ENCODE assay signal across 28 cellular contexts in genomic region chr22:27008454-27008853, GRCh38.
"Had no signal": no experiment of that assay in that cellular context is flagged by ENCODE, and none has a peak within 500 bp of the region (broad histone marks: within the 10 kb centered on the region; RNA-seq: fewer than 3 reads in every experiment).

No MANE protein-coding gene starts in this region.

- H3K36me3 Mint-ChIP-seq: immature natural killer cell; naive thymus-derived CD8-positive, alpha-beta T cell; stimulated activated effector memory CD8-positive, alpha-beta T cell treated with anti-CD3 and anti-CD28 coated beads, Interleukin-12 subunit alpha, Interleukin-12 subunit beta, amount 100 ng/mL, for 72 hours had no signal

- H3K9ac ChIP-seq: parathyroid adenoma had no signal

- DNase-seq: hypothalamus; immature natural killer cell; kidney; left colon; left lung; lower lobe of right lung; mammary epithelial cell; mesenchymal stem cell; naive thymus-derived CD8-positive, alpha-beta T cell; occipital lobe; psoas muscle; stimulated activated CD4-positive, alpha-beta T cell treated with anti-CD3 and anti-CD28 coated beads, Interleukin-4, amount 100 ng/mL, for 24 hours; stimulated activated naive CD4-positive, alpha-beta T cell; tibial artery; trophoblast cell; upper lobe of right lung; uterus had no signal

- H3K27ac ChIP-seq: left lung, lower lobe of right lung, neutrophil, parathyroid adenoma, psoas muscle, skin epidermis, suprapubic skin, thoracic aorta, tibial artery, upper lobe of right lung, uterus had no signal

- H3K9me3 Mint-ChIP-seq: immature natural killer cell; naive thymus-derived CD8-positive, alpha-beta T cell; nephron; neural crest cell; stimulated activated effector memory CD8-positive, alpha-beta T cell treated with anti-CD3 and anti-CD28 coated beads, Interleukin-12 subunit alpha, Interleukin-12 subunit beta, amount 100 ng/mL, for 72 hours; stimulated activated naive CD8-positive, alpha-beta T cell treated with anti-CD3 and anti-CD28 coated beads, Interleukin-15, Interleukin-2, amounts not matched to agents 100 ng/mL and 50 ng/mL, for 24 hours had no signal

- H3K27ac Mint-ChIP-seq: immature natural killer cell; naive thymus-derived CD8-positive, alpha-beta T cell; nephron; stimulated activated effector memory CD8-positive, alpha-beta T cell treated with anti-CD3 and anti-CD28 coated beads, Interleukin-12 subunit alpha, Interleukin-12 subunit beta, amount 100 ng/mL, for 72 hours; stimulated activated naive CD8-positive, alpha-beta T cell treated with anti-CD3 and anti-CD28 coated beads, Interleukin-15, Interleukin-2, amounts not matched to agents 100 ng/mL and 50 ng/mL, for 24 hours had no signal

- H3K9me3 ChIP-seq: left lung, lower lobe of right lung, neutrophil, psoas muscle, suprapubic skin, thoracic aorta, tibial artery, upper lobe of right lung, uterus had no signal

- H3K4me3 Mint-ChIP-seq: immature natural killer cell; naive thymus-derived CD8-positive, alpha-beta T cell; nephron; neural crest cell; stimulated activated effector memory CD8-positive, alpha-beta T cell treated with anti-CD3 and anti-CD28 coated beads, Interleukin-12 subunit alpha, Interleukin-12 subunit beta, amount 100 ng/mL, for 72 hours; stimulated activated naive CD8-positive, alpha-beta T cell treated with anti-CD3 and anti-CD28 coated beads, Interleukin-15, Interleukin-2, amounts not matched to agents 100 ng/mL and 50 ng/mL, for 24 hours had no signal

- ATAC-seq: left colon; left lung; lower lobe of right lung; naive thymus-derived CD8-positive, alpha-beta T cell; psoas muscle; sciatic nerve; stimulated activated effector memory CD8-positive, alpha-beta T cell treated with anti-CD3 and anti-CD28 coated beads, Interleukin-12 subunit alpha, Interleukin-12 subunit beta, amount 100 ng/mL, for 72 hours; upper lobe of right lung had no signal

- H3K4me3 ChIP-seq: left lung, lower lobe of right lung, psoas muscle, skin epidermis, suprapubic skin, thoracic aorta, tibial artery, upper lobe of right lung, uterus had no signal

- H3K27me3 ChIP-seq: tibial artery, uterus had no signal

- H3K79me2 ChIP-seq: parathyroid adenoma had no signal

- H3K4me1 Mint-ChIP-seq: immature natural killer cell; naive thymus-derived CD8-positive, alpha-beta T cell; stimulated activated effector memory CD8-positive, alpha-beta T cell treated with anti-CD3 and anti-CD28 coated beads, Interleukin-12 subunit alpha, Interleukin-12 subunit beta, amount 100 ng/mL, for 72 hours had no signal

- H2AFZ ChIP-seq: parathyroid adenoma had no signal

- FAIRE-seq: islet of Langerhans, kidney had no signal

- H3K4me1 ChIP-seq: left lung, lower lobe of right lung, parathyroid adenoma, psoas muscle, suprapubic skin, upper lobe of right lung, uterus had no signal

- H3K36me3 ChIP-seq: left lung, lower lobe of right lung, neutrophil, suprapubic skin, thoracic aorta, tibial artery, upper lobe of right lung, uterus had no signal
